26 cellular contexts compared by ENCODE assay signal in the genomic region with DNA sequence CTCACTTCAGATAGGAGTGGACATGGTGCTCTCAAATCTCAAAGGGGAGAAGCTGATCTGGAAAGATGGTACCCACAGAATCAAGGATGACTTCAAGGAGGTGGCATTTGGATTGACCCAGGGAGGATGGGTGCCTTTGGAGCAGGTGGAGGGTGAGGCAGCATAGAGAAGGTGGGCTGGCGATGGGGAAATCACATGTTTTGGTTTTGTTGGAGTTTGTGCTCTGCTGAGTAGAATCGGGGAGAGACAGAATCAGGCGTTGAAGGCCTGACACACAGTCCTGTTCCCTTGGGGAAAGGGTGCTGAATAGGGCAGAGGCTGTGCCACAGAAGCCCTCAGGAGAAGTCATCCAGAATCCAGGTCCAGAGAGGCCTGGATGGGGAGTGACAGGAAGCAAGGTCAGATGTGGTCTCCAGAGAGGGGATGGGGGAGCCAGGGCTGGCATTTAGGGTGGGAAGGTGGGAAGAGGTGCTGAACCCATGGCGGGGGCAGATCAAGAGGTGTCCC.
"Had no signal": no experiment of that assay in that cellular context is flagged by ENCODE, and none has a peak within 500 bp of the region (broad histone marks: within the 10 kb centered on the region; RNA-seq: fewer than 3 reads in every experiment).

No MANE protein-coding gene starts in this region.

- H3K4me1 Mint-ChIP-seq: immature natural killer cell; naive thymus-derived CD8-positive, alpha-beta T cell; nephron progenitor cell had no signal

- H3K4me1 ChIP-seq: foreskin keratinocyte, gastroesophageal sphincter, heart right ventricle, right lobe of liver, testis, tibial artery, upper lobe of left lung had no signal

- H3K36me3 Mint-ChIP-seq: immature natural killer cell; naive thymus-derived CD8-positive, alpha-beta T cell had no signal

- H3K27ac ChIP-seq: cardiac muscle cell, foreskin keratinocyte, gastroesophageal sphincter, heart right ventricle, ovary, right lobe of liver, testis, tibial artery, upper lobe of left lung had no signal

- H3K36me3 ChIP-seq: cardiac muscle cell, gastroesophageal sphincter, heart right ventricle, ovary, right lobe of liver, tibial artery, upper lobe of left lung had no signal

- ATAC-seq: foreskin keratinocyte; gastroesophageal sphincter; heart right ventricle; naive thymus-derived CD8-positive, alpha-beta T cell had no signal

- DNase-seq: cortex of kidney; effector CD4-positive, alpha-beta T cell; foreskin keratinocyte; heart right ventricle; hippocampal formation; immature natural killer cell; mammary epithelial cell; mesendoderm; midbrain; nephron progenitor cell; occipital lobe; ovary; posterior cingulate gyrus; retina; right lobe of liver; small intestine; stimulated activated CD4-positive, alpha-beta T cell treated with anti-CD3 and anti-CD28 coated beads, Interleukin-15, amount 100 ng/mL, for 24 hours; stimulated activated CD4-positive, alpha-beta T cell treated with anti-CD3 and anti-CD28 coated beads, Interleukin-2, amount 100 ng/mL, for 48 hours; stimulated activated naive CD4-positive, alpha-beta T cell; substantia nigra; testis; tibial artery; upper lobe of left lung had no signal

- H3K27me3 ChIP-seq: cardiac muscle cell, foreskin keratinocyte, gastroesophageal sphincter, ovary, right lobe of liver, testis, tibial artery, upper lobe of left lung had no signal

- H3K9me3 Mint-ChIP-seq: nephron progenitor cell had no signal

- H3K9me3 ChIP-seq: gastroesophageal sphincter, heart right ventricle, ovary, right lobe of liver, testis, tibial artery, upper lobe of left lung had no signal

- H3K4me3 Mint-ChIP-seq: immature natural killer cell; naive thymus-derived CD8-positive, alpha-beta T cell; nephron progenitor cell had no signal

- H3K4me3 ChIP-seq: cardiac muscle cell, gastroesophageal sphincter, heart right ventricle, ovary, right lobe of liver, testis, tibial artery, upper lobe of left lung had no signal

- H3K27ac Mint-ChIP-seq: immature natural killer cell; naive thymus-derived CD8-positive, alpha-beta T cell; nephron progenitor cell had no signal
